ENCODE assay signal across 25 cellular contexts in the genomic region with DNA sequence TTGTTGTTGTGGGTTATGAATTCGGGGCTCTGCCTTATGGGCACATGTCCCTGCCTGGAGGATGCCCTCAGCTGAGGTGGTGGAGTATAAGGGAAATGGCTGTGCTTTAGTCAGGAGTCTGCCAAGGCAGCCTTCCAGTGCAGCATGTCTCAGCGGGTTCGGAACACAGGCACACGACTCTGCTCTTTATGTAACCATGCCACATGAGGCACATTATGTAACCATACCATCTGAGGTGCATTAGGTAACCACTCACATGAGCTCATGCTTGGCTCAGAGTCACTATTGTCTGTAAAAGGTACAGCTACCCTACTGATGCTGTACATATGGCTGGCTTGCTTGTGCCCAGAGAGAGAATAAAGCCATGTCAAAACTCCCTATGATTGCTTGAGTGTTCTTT.
DNase-seq lines count a peak whose midpoint lies in the region; ATAC-seq, FAIRE-seq and TF ChIP-seq lines count a peak whose summit lies in the region.
"Had no signal": no experiment of that assay in that cellular context is flagged by ENCODE, and none has a peak within 500 bp of the region (broad histone marks: within the 10 kb centered on the region; RNA-seq: fewer than 3 reads in every experiment).

No MANE protein-coding gene starts in this region.

- H3K4me1 Mint-ChIP-seq in astrocyte (ENCODE audit: low read depth, unreplicated experiment) (no peaks in the 10 kb centered on the region), T-cell (peaks cover 0 to 4% (median 0%) of the 10 kb centered on the region in 3 donors)
- H3K4me1 Mint-ChIP-seq: activated naive CD4-positive, alpha-beta T cell treated with anti-CD3 and anti-CD28 coated beads, Interleukin-2, amount 10 ng/mL, durations not matched to agents 7 days and 5 days; naive thymus-derived CD8-positive, alpha-beta T cell had no signal

- H3K4me3 Mint-ChIP-seq in astrocyte (ENCODE audit: unreplicated experiment) (no peak overlapping the region), T-cell (no peak overlapping the region)
- H3K4me3 Mint-ChIP-seq: activated naive CD4-positive, alpha-beta T cell treated with anti-CD3 and anti-CD28 coated beads, Interleukin-2, amount 10 ng/mL, durations not matched to agents 7 days and 5 days; CD4-positive, alpha-beta T cell; mesothelial cell of epicardium; naive thymus-derived CD8-positive, alpha-beta T cell had no signal

- H2AFZ ChIP-seq in astrocyte (ENCODE audit: low read depth, low read length): no peak overlapping the region

- CTCF ChIA-PET in T-cell (lab: Charles Lee): no interaction called here

- H3K79me2 ChIP-seq in astrocyte (ENCODE audit: insufficient read depth, low read length): no peaks in the 10 kb centered on the region

- H3K4me3 ChIP-seq in astrocyte (ENCODE audit: insufficient read depth, low read depth, low read length) (no peak overlapping the region), fibroblast of the aortic adventitia (ENCODE audit: low read depth, low read length) (no peak overlapping the region)
- H3K4me3 ChIP-seq: dorsolateral prefrontal cortex, left lung, SK-N-MC had no signal

- H3K9me3 Mint-ChIP-seq in astrocyte (ENCODE audit: unreplicated experiment): no peaks in the 10 kb centered on the region
- no peaks in the 10 kb centered on the region for H3K9me3 Mint-ChIP-seq in T-cell
- H3K9me3 Mint-ChIP-seq: activated naive CD4-positive, alpha-beta T cell treated with anti-CD3 and anti-CD28 coated beads, Interleukin-2, amount 10 ng/mL, durations not matched to agents 7 days and 5 days; CD4-positive, alpha-beta T cell; mesothelial cell of epicardium had no signal

- no peaks in the 10 kb centered on the region for H3K9me3 ChIP-seq in astrocyte (ENCODE audit: insufficient read depth, low read depth, low read length)
- H3K9me3 ChIP-seq: left lung had no signal

- in situ Hi-C loops in G401 (cut with HindIII; ENCODE audit: low sequenced_read_pairs): no loop called here

- no peaks in the 10 kb centered on the region for H3K36me3 Mint-ChIP-seq in astrocyte (ENCODE audit: low read depth, unreplicated experiment)
- H3K36me3 Mint-ChIP-seq in T-cell: no peaks in the 10 kb centered on the region
- H3K36me3 Mint-ChIP-seq: activated naive CD4-positive, alpha-beta T cell treated with anti-CD3 and anti-CD28 coated beads, Interleukin-2, amount 10 ng/mL, durations not matched to agents 7 days and 5 days; mesothelial cell of epicardium; naive thymus-derived CD8-positive, alpha-beta T cell had no signal

- POLR2A ChIA-PET in T-cell (lab: Charles Lee): no interaction called here

- H3K27ac Mint-ChIP-seq in astrocyte (ENCODE audit: unreplicated experiment) (no peak overlapping the region), T-cell (no peak overlapping the region)
- H3K27ac Mint-ChIP-seq: activated naive CD4-positive, alpha-beta T cell treated with anti-CD3 and anti-CD28 coated beads, Interleukin-2, amount 10 ng/mL, durations not matched to agents 7 days and 5 days; CD4-positive, alpha-beta T cell; mesothelial cell of epicardium; naive thymus-derived CD8-positive, alpha-beta T cell had no signal

- H3K4me2 ChIP-seq in astrocyte (ENCODE audit: low read length): no peak overlapping the region

- H4K20me1 ChIP-seq in astrocyte (ENCODE audit: insufficient read depth, low read length): no peaks in the 10 kb centered on the region

- no peaks in the 10 kb centered on the region for H3K36me3 ChIP-seq in astrocyte (ENCODE audit: insufficient read depth, low read length)
- H3K36me3 ChIP-seq: left lung had no signal

- peaks cover 1% of the 10 kb centered on the region for H3K27me3 Mint-ChIP-seq in astrocyte (ENCODE audit: low read depth, unreplicated experiment)
- H3K27me3 Mint-ChIP-seq in T-cell: no peaks in the 10 kb centered on the region
- H3K27me3 Mint-ChIP-seq: activated naive CD4-positive, alpha-beta T cell treated with anti-CD3 and anti-CD28 coated beads, Interleukin-2, amount 10 ng/mL, durations not matched to agents 7 days and 5 days; CD4-positive, alpha-beta T cell had no signal

- ATAC-seq in GM18858 (IDR thresholded peaks at IDR 0.05; ENCODE audit: unreplicated experiment) (no peak), T-cell (replicated peaks in 1 of 4) (no peak), GM18517 (IDR thresholded peaks at IDR 0.05; ENCODE audit: unreplicated experiment) (no peak)
- ATAC-seq: left lung; naive thymus-derived CD8-positive, alpha-beta T cell; Panc1 had no signal

- no peak overlapping the region for H3K9ac ChIP-seq in astrocyte (ENCODE audit: low read length)

- no peak overlapping the region for H3K27ac ChIP-seq in astrocyte (ENCODE audit: low read depth, low read length)
- H3K27ac ChIP-seq: left lung, SK-N-MC had no signal

- peak; percentile 85 for DNase-seq in G401 (ENCODE audit: low spot score)
- DNase-seq in HPDE6-E6E7 (ENCODE audit: extremely low spot score): peak; percentile 10
- DNase-seq in astrocyte (ENCODE audit: low read depth): peak; percentile 1
- DNase-seq in fibroblast of the aortic adventitia (ENCODE audit: low read depth): peak; percentile 18
- DNase-seq in SHP77 treated with DMSO at 0.1 percent for 48 hours (lab: John Stamatoyannopoulos, UW): no peak
- DNase-seq in T-cell: no peak
- DNase-seq: activated CD4-positive, alpha-beta T cell treated with anti-CD3 and anti-CD28 coated beads, Interleukin-2, amount 50 U/mL, for 1 hour; activated naive CD4-positive, alpha-beta T cell treated with anti-CD3 and anti-CD28 coated beads, Interleukin-2, amount 10 ng/mL, durations not matched to agents 7 days and 5 days; amygdala; CD4-positive, alpha-beta T cell; foreskin melanocyte; GDM1; left lung; naive thymus-derived CD8-positive, alpha-beta T cell; NCI-H187; NCI-H510A; trophoblast cell had no signal

- no peaks in the 10 kb centered on the region for H3K4me1 ChIP-seq in astrocyte (ENCODE audit: insufficient read depth, low read length)
- H3K4me1 ChIP-seq: left lung had no signal

- H3K27me3 ChIP-seq in astrocyte (ENCODE audit: insufficient read depth, low read length): no peaks in the 10 kb centered on the region
- H3K27me3 ChIP-seq: dorsolateral prefrontal cortex, left lung had no signal

- no peak for FAIRE-seq in astrocyte (lab: Jason Lieb, UNC)
- FAIRE-seq: endothelial cell of umbilical vein, H1 had no signal

- no peak for TF ChIP-seq CTCF in astrocyte (IDR thresholded peaks at IDR 0.05; ENCODE audit: insufficient read depth, low read depth, low read length)
- no peak for TF ChIP-seq CTCF in fibroblast of the aortic adventitia (IDR thresholded peaks at IDR 0.05; ENCODE audit: insufficient read depth, low read length)

Comparison
In these comparisons a context has a peak if more than half of its experiments do, and no peak if none do; other contexts are left out.
1. DNase-seq: peak in G401 (single experiment), HPDE6-E6E7 (single experiment), astrocyte (single experiment) and fibroblast of the aortic adventitia (single experiment); none in SHP77 treated with DMSO at 0.1 percent for 48 hours (single experiment) and T-cell (0 of 34).